ENCODE assay signal across 18 cellular contexts in the genomic region with DNA sequence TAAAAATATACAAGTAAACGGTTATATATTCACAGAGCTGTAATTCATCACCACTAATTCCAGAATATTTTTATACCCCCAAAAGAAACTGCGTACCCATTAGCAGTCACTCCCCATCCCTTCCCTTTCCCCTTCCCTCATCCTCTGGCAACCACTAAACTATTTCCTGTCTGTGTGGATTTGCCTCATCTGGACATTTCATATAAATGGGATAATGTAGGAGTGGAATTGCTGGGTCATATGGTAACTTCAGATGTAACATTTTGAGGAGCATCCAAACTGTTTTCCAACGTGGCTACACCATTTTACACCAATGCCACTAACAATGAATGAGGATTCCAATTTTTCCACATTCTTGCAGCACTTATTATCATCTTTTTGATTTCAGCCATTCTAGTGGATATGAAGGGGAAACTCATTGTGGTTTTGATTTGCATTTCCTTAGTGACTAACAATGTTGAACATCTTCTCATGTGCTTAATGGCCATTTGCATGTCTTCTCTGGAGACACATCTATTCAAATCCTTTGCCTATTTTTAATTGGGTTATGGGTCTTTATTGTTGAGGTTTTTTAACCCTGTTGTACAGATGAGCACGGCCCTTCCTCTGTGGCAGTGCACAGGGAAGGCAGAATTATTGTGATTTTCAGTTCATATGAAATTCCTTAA.
DNase-seq lines count a peak whose midpoint lies in the region; ATAC-seq and TF ChIP-seq lines count a peak whose summit lies in the region.
"Had no signal": no experiment of that assay in that cellular context is flagged by ENCODE, and none has a peak within 500 bp of the region (broad histone marks: within the 10 kb centered on the region; RNA-seq: fewer than 3 reads in every experiment).

No MANE protein-coding gene starts in this region.

- ATAC-seq in Right ventricle myocardium inferior: no peak
- ATAC-seq in GM21619 (IDR thresholded peaks at IDR 0.05; ENCODE audit: unreplicated experiment): peak; percentile 50
- ATAC-seq in stimulated activated memory B cell treated with anti-CD40 and anti-IgM and Interleukin-4, amounts not matched to agents 10 μg/mL and 1 μg/mL and 100 μg/mL, for 72 hours: peak; percentile 63
- ATAC-seq in HG03108 (IDR thresholded peaks at IDR 0.05; ENCODE audit: unreplicated experiment): no peak
- ATAC-seq: HepG2 had no signal

- peaks cover 45% of the 10 kb centered on the region for H3K4me1 Mint-ChIP-seq in stimulated activated memory B cell treated with anti-CD40 and anti-IgM and Interleukin-4, amounts not matched to agents 10 μg/mL and 1 μg/mL and 100 μg/mL, for 72 hours

- H3K27ac Mint-ChIP-seq in stimulated activated memory B cell treated with anti-CD40 and anti-IgM and Interleukin-4, amounts not matched to agents 10 μg/mL and 1 μg/mL and 100 μg/mL, for 72 hours: no peak overlapping the region
- H3K27ac Mint-ChIP-seq: type B pancreatic cell had no signal

- intact Hi-C loops in left ventricle myocardium inferior (cut with micrococcal nuclease) (no loop called here), Right ventricle myocardium inferior (cut with DNase I) (no loop called here), colonic mucosa (cut with DNase I) (no loop called here)

- peak overlapping the region; percentile 83 for H3K27ac ChIP-seq in left ventricle myocardium inferior (replicated peaks)
- no peak overlapping the region for H3K27ac ChIP-seq in Peyer's patch
- no peak overlapping the region for H3K27ac ChIP-seq in colonic mucosa
- H3K27ac ChIP-seq: coronary artery, VCaP had no signal

- H3K36me3 ChIP-seq in left ventricle myocardium inferior (no peaks in the 10 kb centered on the region), Peyer's patch (no peaks in the 10 kb centered on the region), colonic mucosa (no peaks in the 10 kb centered on the region)

- peaks cover 9% of the 10 kb centered on the region for H3K9me3 Mint-ChIP-seq in stimulated activated memory B cell treated with anti-CD40 and anti-IgM and Interleukin-4, amounts not matched to agents 10 μg/mL and 1 μg/mL and 100 μg/mL, for 72 hours
- H3K9me3 Mint-ChIP-seq: type B pancreatic cell had no signal

- H3K4me3 ChIP-seq in left ventricle myocardium inferior: no peak overlapping the region
- no peak overlapping the region for H3K4me3 ChIP-seq in Peyer's patch
- H3K4me3 ChIP-seq in colonic mucosa: no peak overlapping the region
- H3K4me3 ChIP-seq: coronary artery had no signal

- no peak overlapping the region for H3K9ac ChIP-seq in colonic mucosa (ENCODE audit: low read depth in 2 of 2, low read length in 2 of 2)

- peaks cover 5% of the 10 kb centered on the region for H3K36me3 Mint-ChIP-seq in stimulated activated memory B cell treated with anti-CD40 and anti-IgM and Interleukin-4, amounts not matched to agents 10 μg/mL and 1 μg/mL and 100 μg/mL, for 72 hours
- H3K36me3 Mint-ChIP-seq: type B pancreatic cell had no signal

- peaks cover 7% of the 10 kb centered on the region for H3K27me3 Mint-ChIP-seq in stimulated activated memory B cell treated with anti-CD40 and anti-IgM and Interleukin-4, amounts not matched to agents 10 μg/mL and 1 μg/mL and 100 μg/mL, for 72 hours
- H3K27me3 Mint-ChIP-seq: type B pancreatic cell had no signal

- H3K4me1 ChIP-seq in left ventricle myocardium inferior (peaks cover 95% of the 10 kb centered on the region), Peyer's patch (peaks cover 0 to 7% (median 6%) of the 10 kb centered on the region in 4 donors), colonic mucosa (no peaks in the 10 kb centered on the region)

- TF ChIP-seq CTCF in left ventricle myocardium inferior (IDR thresholded peaks at IDR 0.05; ENCODE audit: borderline replicate concordance): no peak
- TF ChIP-seq CTCF in Peyer's patch (IDR thresholded peaks at IDR 0.05): no peak
- no peak for TF ChIP-seq CTCF in colonic mucosa (IDR thresholded peaks at IDR 0.05)

- H3K9me3 ChIP-seq in left ventricle myocardium inferior (replicated peaks): no peaks in the 10 kb centered on the region
- no peaks in the 10 kb centered on the region for H3K9me3 ChIP-seq in Peyer's patch
- no peaks in the 10 kb centered on the region for H3K9me3 ChIP-seq in colonic mucosa

- TF ChIP-seq POLR2A in Peyer's patch (IDR thresholded peaks at IDR 0.05): no peak

- H3K27me3 ChIP-seq in left ventricle myocardium inferior (ENCODE audit: low read depth) (no peaks in the 10 kb centered on the region), Peyer's patch (no peaks in the 10 kb centered on the region), colonic mucosa (no peaks in the 10 kb centered on the region)

- no peak overlapping the region for H3K4me3 Mint-ChIP-seq in stimulated activated memory B cell treated with anti-CD40 and anti-IgM and Interleukin-4, amounts not matched to agents 10 μg/mL and 1 μg/mL and 100 μg/mL, for 72 hours
- H3K4me3 Mint-ChIP-seq: type B pancreatic cell had no signal

- DNase-seq in left ventricle myocardium inferior (no peak), Right ventricle myocardium inferior (ENCODE audit: missing footprints) (no peak), NCI-H526 (lab: John Stamatoyannopoulos, UW) (peak; percentile 65 to 71), Peyer's patch (no peak), colonic mucosa (no peak)
- DNase-seq: activated CD8-positive, alpha-beta memory T cell treated with anti-CD3 and anti-CD28 coated beads, Interleukin-2, amount 50 U/mL, for 48 hours; aorta; DND-41; erythroblast; NCI-H1048; NCI-H2227 treated with DMSO at 0.1 percent for 48 hours had no signal

Comparison
In these comparisons a context has a peak if more than half of its experiments do, and no peak if none do; other contexts are left out.
1. DNase-seq: peak in NCI-H526 (2 of 2); none in left ventricle myocardium inferior (single experiment), Right ventricle myocardium inferior (single experiment), Peyer's patch (0 of 3) and colonic mucosa (single experiment).
2. ATAC-seq: peak in GM21619 (single experiment) and stimulated activated memory B cell treated with anti-CD40 and anti-IgM and Interleukin-4, amounts not matched to agents 10 μg/mL and 1 μg/mL and 100 μg/mL, for 72 hours (single experiment); none in Right ventricle myocardium inferior (single experiment) and HG03108 (single experiment).